ENCODE assay signal across 23 cellular contexts in the genomic region with DNA sequence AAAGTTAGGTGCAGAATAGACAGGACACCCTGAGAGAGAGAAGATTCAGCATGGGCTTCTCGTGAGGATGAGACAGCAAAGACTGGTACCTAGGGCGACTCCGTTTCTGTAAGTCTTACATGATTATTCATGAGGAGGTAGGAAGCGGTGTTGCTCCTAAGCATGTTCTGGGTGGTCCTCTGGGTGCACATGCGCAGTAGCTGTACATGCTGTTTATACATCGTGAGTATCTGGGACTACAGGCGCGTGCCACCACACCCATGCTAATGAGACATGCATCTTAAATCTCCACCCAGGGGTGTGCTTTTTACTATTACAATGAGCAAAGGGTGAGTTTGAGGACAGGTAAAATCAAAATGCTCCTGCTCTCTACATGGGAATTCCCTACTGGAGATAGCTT. TPM values are rescaled to one million over a fixed set of nuclear protein-coding genes. Genes with fewer than 3 reads are reported as not detected.
DNase-seq lines count a peak whose midpoint lies in the region; ATAC-seq, FAIRE-seq and TF ChIP-seq lines count a peak whose summit lies in the region.
"Had no signal": no experiment of that assay in that cellular context is flagged by ENCODE, and none has a peak within 500 bp of the region (broad histone marks: within the 10 kb centered on the region; RNA-seq: fewer than 3 reads in every experiment).

No MANE protein-coding gene starts in this region.

- no peaks in the 10 kb centered on the region for H3K27me3 ChIP-seq in right atrium auricular region
- H3K27me3 ChIP-seq in foreskin keratinocyte = peaks cover 53% of the 10 kb centered on the region
- H3K27me3 ChIP-seq in rectal smooth muscle tissue (ENCODE audit: control insufficient read depth, insufficient read depth, low read length) = no peaks in the 10 kb centered on the region
- H3K27me3 ChIP-seq in Peyer's patch = no peaks in the 10 kb centered on the region
- H3K27me3 ChIP-seq: MG63 had no signal

- H3K9me3 ChIP-seq in right atrium auricular region (no peaks in the 10 kb centered on the region), Peyer's patch (no peaks in the 10 kb centered on the region)
- H3K9me3 ChIP-seq: MG63, SK-N-SH had no signal

- DNase-seq in right atrium auricular region (ENCODE audit: low spot score) (peak; percentile 28), Right ventricle myocardium inferior (ENCODE audit: missing footprints) (no peak), foreskin keratinocyte (no peak), Peyer's patch (no peak), NCI-H1105 treated with DMSO at 0.1 percent for 48 hours (lab: John Stamatoyannopoulos, UW) (no peak), HTR-8/SVneo (ENCODE audit: insufficient read length, low spot score) (no peak)
- DNase-seq: C1 segment of cervical spinal cord; CD4-positive, alpha-beta memory T cell; COR-L47; H9; KBM-7; MG63; NCI-H2029; NCI-H446 treated with DMSO at 0.1 percent for 48 hours; NCI-H526; SK-N-SH had no signal

- H3K4me1 ChIP-seq in right atrium auricular region (peaks cover 0 to 89% of the 10 kb centered on the region in 2 donors), foreskin keratinocyte (no peaks in the 10 kb centered on the region), rectal smooth muscle tissue (ENCODE audit: control insufficient read depth, insufficient read depth, low read length) (peaks cover 16% of the 10 kb centered on the region), Peyer's patch (no peaks in the 10 kb centered on the region)

- TF ChIP-seq POLR2A in Peyer's patch (IDR thresholded peaks at IDR 0.05) = no peak

- H3K4me3 ChIP-seq in right atrium auricular region = no peak overlapping the region
- H3K4me3 ChIP-seq in rectal smooth muscle tissue (ENCODE audit: low read length) = no peak overlapping the region
- H3K4me3 ChIP-seq in Peyer's patch = no peak overlapping the region
- H3K4me3 ChIP-seq: GM23338, MG63 had no signal

- ATAC-seq in Right ventricle myocardium inferior = no peak
- peak; percentile 30 for ATAC-seq in foreskin keratinocyte
- ATAC-seq: GM23338, Panc1 had no signal

- H3K9ac ChIP-seq in rectal smooth muscle tissue (ENCODE audit: low read length) = no peak overlapping the region
- H3K9ac ChIP-seq: SK-N-SH had no signal

- H3K36me3 ChIP-seq in right atrium auricular region (peaks cover 22% of the 10 kb centered on the region), rectal smooth muscle tissue (ENCODE audit: control insufficient read depth, insufficient read depth, low read length) (no peaks in the 10 kb centered on the region), Peyer's patch (no peaks in the 10 kb centered on the region)
- H3K36me3 ChIP-seq: MG63 had no signal

- intact Hi-C loops in Right ventricle myocardium inferior (cut with DNase I) = loop anchor here (5.0 kb wide), 1 partner anchor 98 kb away; no protein-coding TSS in a partner anchor

- TF ChIP-seq CTCF in right atrium auricular region (IDR thresholded peaks at IDR 0.05) (no peak), foreskin keratinocyte (conservative IDR thresholded peaks at IDR 0.05) (no peak), Peyer's patch (IDR thresholded peaks at IDR 0.05) (no peak)

- FAIRE-seq in HTR-8/SVneo (lab: Jason Lieb, UNC) = no peak
- FAIRE-seq: G401.6 had no signal

- H3K27ac ChIP-seq in right atrium auricular region (peak overlapping the region; percentile 89 to 93), foreskin keratinocyte (no peak overlapping the region), rectal smooth muscle tissue (ENCODE audit: low read depth, low read length) (peak overlapping the region; percentile 38), Peyer's patch (no peak overlapping the region)

RNA-seq across cellular contexts. Expression of gene ALPK3, which starts 12.3 kb away (rescaled TPM):
- total RNA-seq in right atrium auricular region = 10 to 100 TPM; 51.0 to 99.0 TPM
- total RNA-seq in Right ventricle myocardium inferior = 132 TPM
- total RNA-seq in foreskin keratinocyte = 0.11 and 0.34 TPM in 2 replicates
- 0.02 and 0.07 TPM in 2 replicates for polyA plus RNA-seq in foreskin keratinocyte
- 1 to 10 TPM in 1 of 4 donors, under 1 TPM in 3; 0.18 to 7.0 (median 0.68) TPM for total RNA-seq in Peyer's patch

RNA-seq across cellular contexts. Expression of gene SLC28A1, which starts 55.0 kb away (rescaled TPM):
- total RNA-seq in right atrium auricular region (under 1 TPM in 1 of 2 donors, not detected in 1; 0.12 TPM), Right ventricle myocardium inferior (0.24 TPM), foreskin keratinocyte (not detected in 2 replicates), Peyer's patch (100 to 1,000 TPM in 1 of 4 donors, 10 to 100 TPM in 2, 1 to 10 TPM in 1; 4.1 to 111 (median 64.3) TPM)
- polyA plus RNA-seq in foreskin keratinocyte = not detected in 2 replicates
- total RNA-seq: A673; CD4-positive, alpha-beta memory T cell; GM23338; HT1080; OCI-LY7 had no signal
- polyA plus RNA-seq: CD4-positive, alpha-beta memory T cell; GM23338; SK-N-SH had no signal

Comparison
In these comparisons a context has a peak if more than half of its experiments do, and no peak if none do; other contexts are left out.
1. H3K27ac ChIP-seq: peak in right atrium auricular region (2 of 2) and rectal smooth muscle tissue (single experiment); none in foreskin keratinocyte (single experiment) and Peyer's patch (0 of 4).
2. RNA of gene ALPK3, which starts 12.3 kb away (total RNA-seq): 132 TPM in Right ventricle myocardium inferior (single experiment) and 51.0 to 99.0 TPM in right atrium auricular region; 0.18 to 7.0 TPM in Peyer's patch and 0.11 to 0.34 TPM in foreskin keratinocyte; every median in the first group is over 4 times any median in the second.